ENCODE assay signal across 8 cellular contexts in the genomic region with DNA sequence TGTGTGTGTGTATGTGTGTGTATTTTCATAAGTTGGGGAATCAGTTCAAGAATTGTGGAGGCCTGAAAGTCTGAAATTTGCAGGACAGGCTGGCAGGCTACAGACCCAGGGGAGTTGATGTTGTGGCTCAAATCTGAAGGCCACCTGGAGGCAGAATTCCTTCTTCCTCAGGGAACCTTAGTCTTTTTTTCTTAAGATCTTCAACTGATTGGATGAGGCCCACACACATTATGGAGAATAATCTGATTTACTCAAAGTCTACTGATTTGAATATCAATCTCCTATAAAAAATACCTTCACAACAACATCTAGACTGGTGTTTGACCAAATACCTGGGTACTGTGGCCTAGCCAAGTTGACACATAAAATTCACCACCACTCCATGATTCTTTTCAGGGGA.
"Had no signal": no experiment of that assay in that cellular context is flagged by ENCODE, and none has a peak within 500 bp of the region (broad histone marks: within the 10 kb centered on the region; RNA-seq: fewer than 3 reads in every experiment).

No MANE protein-coding gene starts in this region.

- H3K27ac Mint-ChIP-seq: IgD-negative memory B cell had no signal

- ATAC-seq: HepG2 had no signal

- H3K4me2 ChIP-seq: KMS-11 had no signal

- FAIRE-seq: HepG2, HTR-8/SVneo had no signal

- H3K4me3 Mint-ChIP-seq: IgD-negative memory B cell had no signal

- H3K9ac ChIP-seq: KMS-11 had no signal

- H3K27ac ChIP-seq: HL-60, KMS-11 had no signal

- DNase-seq: IMR-90, KBM-7, KG1 had no signal

- H3K4me1 Mint-ChIP-seq: IgD-negative memory B cell had no signal
